ENCODE assay signal across 8 cellular contexts in the genomic region with DNA sequence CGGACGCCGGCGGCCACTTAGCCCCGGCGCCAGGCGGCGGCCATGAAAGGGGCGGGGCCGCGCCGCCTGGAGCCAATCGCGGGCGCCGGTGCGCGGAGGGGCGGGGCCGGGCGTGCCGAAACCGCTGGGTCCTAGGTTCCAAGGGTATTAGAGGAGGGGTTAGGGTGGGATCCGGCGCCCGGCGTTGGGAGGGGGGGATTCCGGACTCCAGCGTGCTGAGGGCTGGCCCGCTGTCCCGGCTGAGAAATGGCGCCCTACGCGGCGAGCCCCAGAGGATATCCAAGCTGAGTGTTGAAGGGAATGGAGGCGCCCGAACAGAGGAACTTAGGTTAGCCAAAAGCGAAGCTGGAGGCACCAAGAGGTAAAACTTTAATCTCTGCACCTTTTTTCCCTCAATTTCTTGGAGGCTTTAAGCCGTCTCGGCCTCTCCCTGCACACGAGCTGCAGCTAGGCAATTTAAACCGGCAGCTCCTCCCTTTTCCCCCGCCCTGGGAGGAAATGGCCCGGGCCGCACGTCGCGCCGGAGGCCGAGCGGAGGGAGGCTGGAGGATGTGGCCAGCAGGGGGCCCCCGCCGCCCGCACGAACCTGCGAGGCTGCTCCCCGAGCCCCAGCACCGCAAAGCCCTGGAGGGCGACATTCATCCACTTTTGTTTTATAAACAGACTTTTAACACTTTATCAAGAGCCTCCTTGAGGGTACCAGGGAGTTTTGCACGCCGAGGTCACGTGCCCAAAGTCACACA. TPM values are rescaled to one million over a fixed set of nuclear protein-coding genes. Genes with fewer than 3 reads are reported as not detected.
DNase-seq lines count a peak whose midpoint lies in the region; ATAC-seq, FAIRE-seq and TF ChIP-seq lines count a peak whose summit lies in the region.

A gene with protein sequence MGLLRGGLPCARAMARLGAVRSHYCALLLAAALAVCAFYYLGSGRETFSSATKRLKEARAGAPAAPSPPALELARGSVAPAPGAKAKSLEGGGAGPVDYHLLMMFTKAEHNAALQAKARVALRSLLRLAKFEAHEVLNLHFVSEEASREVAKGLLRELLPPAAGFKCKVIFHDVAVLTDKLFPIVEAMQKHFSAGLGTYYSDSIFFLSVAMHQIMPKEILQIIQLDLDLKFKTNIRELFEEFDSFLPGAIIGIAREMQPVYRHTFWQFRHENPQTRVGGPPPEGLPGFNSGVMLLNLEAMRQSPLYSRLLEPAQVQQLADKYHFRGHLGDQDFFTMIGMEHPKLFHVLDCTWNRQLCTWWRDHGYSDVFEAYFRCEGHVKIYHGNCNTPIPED (minus strand): TSS at position 44 of the 743 bp plus-strand sequence. CDS start 101 bp downstream, outside the sequence.

- 0% methylated on average over 14 of the region's 62 CpGs for whole genome bisulfite sequencing in HepG2 (ENCODE audit: low lambda C conversion rate)

- peak within 1 kb of the TSS; percentile 90 for H3K4me2 ChIP-seq in HepG2 (ENCODE audit: low read depth, low read length)

- no peak for TF ChIP-seq EP300 in HepG2 (IDR thresholded peaks at IDR 0.05; ENCODE audit: low read depth in 2 of 2, low read length in 2 of 2)
- 0 out of 2 replicates have a peak, but pooled peaks have one; percentile 13 for TF ChIP-seq EP300 in HepG2 (CRISPR knock-in tag; IDR thresholded peaks at IDR 0.05; ENCODE audit: borderline replicate concordance)

- in situ Hi-C loops in HepG2 (cut with HindIII; ENCODE audit: extremely low pct_ligation_motif_present, low pct_unique_long_range_greater_than_20kb) = loop anchor here (5.0 kb wide), 1 partner anchor 266 kb away; no protein-coding TSS in a partner anchor

- H3K4me1 ChIP-seq in HepG2 (ENCODE audit: insufficient read depth, low read length) = peaks cover 60% of the 10 kb centered on the region

- DNase-seq in CD14-positive monocyte (ENCODE audit: low spot score) (no peak), NCI-H526 (lab: John Stamatoyannopoulos, UW) (peak; percentile 91 to 98), HepG2 (ENCODE audit: low spot score) (peak; percentile 81)
- peak; percentile 87 for DNase-seq in activated CD4-positive, alpha-beta T cell treated with anti-CD3 and anti-CD28 coated beads, Interleukin-2, amount 50 U/mL, for 1 hour
- peak; percentile 86 to 91 for DNase-seq in stimulated activated CD4-positive, alpha-beta T cell treated with anti-CD3 and anti-CD28 coated beads, Interleukin-2, amount 100 ng/mL, for 48 hours

- H3K4me3 ChIP-seq in HepG2 (replicated peaks in 1 of 3; ENCODE audit: insufficient read depth in 1 of 3, low read depth in 2 of 3, low read length in 3 of 3) = peak within 1 kb of the TSS; percentile 89 to 92 (median 91)

- peaks cover 6 to 13% of the 10 kb centered on the region in 2 experiments; a peak in 3 of 5 replicates for H3K36me3 ChIP-seq in HepG2 (replicated peaks in 1 of 2; ENCODE audit: control insufficient read depth in 1 of 2, insufficient read depth in 2 of 2, low read length in 2 of 2)

- no peaks in the 10 kb centered on the region for H4K20me1 ChIP-seq in HepG2 (ENCODE audit: insufficient read depth, low read length)

- peak; percentile 36 for FAIRE-seq in HepG2 (lab: Jason Lieb, UNC)

- TF ChIP-seq CTCF in CD14-positive monocyte (IDR thresholded peaks at IDR 0.05) (peak; percentile 83), HepG2 (CRISPR knock-in tag; IDR thresholded peaks at IDR 0.05) (peak; percentile 96)

- H3K9ac ChIP-seq in HepG2 (ENCODE audit: insufficient read depth, low read depth, low read length) = peak within 1 kb of the TSS; percentile 82

- H3K27me3 Mint-ChIP-seq in CD14-positive monocyte (ENCODE audit: low read depth in 3 of 3) = peaks cover 0 to 5% (median 0%) of the 10 kb centered on the region in 3 donors
- H3K27me3 Mint-ChIP-seq in dendritic cell treated with granulocyte-macrophage colony-stimulating factor and Interleukin-4, amounts not matched to agents 40 ng/mL and 50 ng/mL, for 4 days = no peaks in the 10 kb centered on the region

- peak; percentile 52 to 54; a peak in 2 of 4 replicates for TF ChIP-seq POLR2A in HepG2 (IDR thresholded peaks at IDR 0.05; ENCODE audit: insufficient read depth in 1 of 2, low read depth in 2 of 2, low read length in 2 of 2)

- peaks cover 32% of the 10 kb centered on the region for H3K79me2 ChIP-seq in HepG2 (ENCODE audit: insufficient read depth, low read length)

- peaks cover 0 to 1% (median 0%) of the 10 kb centered on the region in 7 donors for H3K9me3 Mint-ChIP-seq in CD14-positive monocyte
- H3K9me3 Mint-ChIP-seq in dendritic cell treated with granulocyte-macrophage colony-stimulating factor and Interleukin-4, amounts not matched to agents 40 ng/mL and 50 ng/mL, for 4 days = no peaks in the 10 kb centered on the region

- peak within 1 kb of the TSS; percentile 50 to 90 (median 83) for H3K27ac Mint-ChIP-seq in CD14-positive monocyte
- peak within 1 kb of the TSS; percentile 81 for H3K27ac Mint-ChIP-seq in dendritic cell treated with granulocyte-macrophage colony-stimulating factor and Interleukin-4, amounts not matched to agents 40 ng/mL and 50 ng/mL, for 4 days

- H2AFZ ChIP-seq in HepG2 (ENCODE audit: low read length) = peak within 1 kb of the TSS; percentile 76

- CTCF ChIA-PET in HepG2 (lab: Yijun Ruan, JAX; ENCODE audit: low intra/inter-chr PET ratio, low total read pairs) = interaction anchor here (0.7 to 3.0 kb wide), 2 partner anchors 251 to 600 kb away, joined by 3 to 55 read pairs; a partner anchor contains a TSS

- TF ChIP-seq RAD21 in HepG2 (CRISPR knock-in tag; IDR thresholded peaks at IDR 0.05) = peak; percentile 95

- intact Hi-C loops in CD14-positive monocyte (cut with micrococcal nuclease) = loop anchor here (5.0 kb wide), 2 partner anchors 251 to 271 kb away; a partner anchor contains a TSS
- intact Hi-C loops in dendritic cell treated with granulocyte-macrophage colony-stimulating factor and Interleukin-4, amounts not matched to agents 40 ng/mL and 50 ng/mL, for 4 days (cut with micrococcal nuclease) = loop anchor here (2.0 kb wide), 1 partner anchor 252 kb away; no protein-coding TSS in a partner anchor
- intact Hi-C loops in HepG2 (cut with micrococcal nuclease; ENCODE audit: unreplicated experiment) = loop anchor here (1.0 to 5.0 kb wide), 3 partner anchors 172 to 271 kb away; a partner anchor contains a TSS

- peaks cover 20 to 25% of the 10 kb centered on the region in 2 donors for H3K36me3 Mint-ChIP-seq in CD14-positive monocyte
- peaks cover 35% of the 10 kb centered on the region for H3K36me3 Mint-ChIP-seq in dendritic cell treated with granulocyte-macrophage colony-stimulating factor and Interleukin-4, amounts not matched to agents 40 ng/mL and 50 ng/mL, for 4 days (ENCODE audit: low read depth)

- POLR2A ChIA-PET in HepG2 (lab: Yijun Ruan, JAX) = interaction anchor here (1.0 to 3.5 kb wide), 8 partner anchors 12 to 599 kb away, joined by 3 to 22 read pairs (median 6); a partner anchor contains a TSS

- peaks cover 24% of the 10 kb centered on the region for H3K4me1 Mint-ChIP-seq in CD14-positive monocyte
- H3K4me1 Mint-ChIP-seq in dendritic cell treated with granulocyte-macrophage colony-stimulating factor and Interleukin-4, amounts not matched to agents 40 ng/mL and 50 ng/mL, for 4 days (ENCODE audit: low read depth) = peaks cover 43% of the 10 kb centered on the region

- BruUV-seq in HepG2 (replicated peaks; lab: Mats Ljungman, UMichigan) = TSS peak; percentile 91

- H3K27ac ChIP-seq in HepG2 (ENCODE audit: extremely low read length, insufficient read depth, low read length) = peak within 1 kb of the TSS; percentile 85

- no peaks in the 10 kb centered on the region; a peak in 1 of 5 replicates for H3K27me3 ChIP-seq in HepG2 (ENCODE audit: control insufficient read depth in 1 of 2, insufficient read depth in 2 of 2, low read length in 2 of 2)

- ATAC-seq in GM19372 (IDR thresholded peaks at IDR 0.05; ENCODE audit: low read depth, unreplicated experiment) = peak; percentile 71
- peak; percentile 71 for ATAC-seq in HG03520 (IDR thresholded peaks at IDR 0.05; ENCODE audit: unreplicated experiment)
- peak; percentile 89 for ATAC-seq in HepG2

- H3K4me3 Mint-ChIP-seq in CD14-positive monocyte = peak within 1 kb of the TSS; percentile 84 to 93
- peak within 1 kb of the TSS; percentile 89 for H3K4me3 Mint-ChIP-seq in dendritic cell treated with granulocyte-macrophage colony-stimulating factor and Interleukin-4, amounts not matched to agents 40 ng/mL and 50 ng/mL, for 4 days

- H3K9me3 ChIP-seq in HepG2 (ENCODE audit: low read length) = no peaks in the 10 kb centered on the region

TF ChIP-seq in HepG2, 621 proteins besides CTCF, POLR2A, EP300 and RAD21 (continues in another document):
- TF ChIP-seq NFYB (CRISPR knock-in tag; IDR thresholded peaks at IDR 0.05) (peak; percentile 54), ZIK1 (CRISPR knock-in tag; IDR thresholded peaks at IDR 0.05; ENCODE audit: borderline replicate concordance, low read depth) (no peak)

RNA-seq across cellular contexts. Expression of the gene that starts here (rescaled TPM):
- 10 to 100 TPM; 11.8 to 13.5 TPM for polyA plus RNA-seq in CD14-positive monocyte
- total RNA-seq in HepG2 (2016; rRNA removed; fragmentation: Illumina TruSeq; extraction: Trizol) = 10.8 and 19.0 TPM in 2 replicates
- 4.3 and 4.5 TPM in 2 replicates for total RNA-seq in HepG2 (2016; cell fraction: cytosol; rRNA removed; fragmentation: Illumina TruSeq; extraction: Trizol; ENCODE audit: low read depth)
- total RNA-seq in HepG2 (2016; cell fraction: insoluble cytoplasmic fraction; rRNA removed; fragmentation: Illumina TruSeq; extraction: Trizol) = 10.4 and 20.3 TPM in 2 replicates
- 12.8 and 12.9 TPM in 2 replicates for total RNA-seq in HepG2 (2016; cell fraction: membrane; rRNA removed; fragmentation: Illumina TruSeq; extraction: Trizol)
- 16.1 and 20.9 TPM in 2 replicates for total RNA-seq in HepG2 (2016; cell fraction: nucleus; rRNA removed; fragmentation: Illumina TruSeq; extraction: Trizol)
- polyA plus RNA-seq in HepG2 (2011; rRNA removed) = 17.3 and 17.7 TPM in 2 replicates
- polyA plus RNA-seq in HepG2 (2011; cell fraction: cytosol; rRNA removed) = 15.9 and 19.5 TPM in 2 replicates
- 18.3 and 18.9 TPM in 2 replicates for polyA plus RNA-seq in HepG2 (2011; cell fraction: nucleus; rRNA removed)
- 10.5 and 13.0 TPM in 2 replicates for polyA plus RNA-seq in HepG2 (2012)
- polyA plus RNA-seq in HepG2 (2016; cell fraction: cytosol; fragmentation: Illumina TruSeq; extraction: Trizol; ENCODE audit: low read depth) = 4.4 and 5.4 TPM in 2 replicates
- polyA plus RNA-seq in HepG2 (2016; cell fraction: insoluble cytoplasmic fraction; fragmentation: Illumina TruSeq; extraction: Trizol; ENCODE audit: low read depth) = 14.3 TPM in 2 replicates
- 11.9 and 12.4 TPM in 2 replicates for polyA plus RNA-seq in HepG2 (2016; cell fraction: membrane; fragmentation: Illumina TruSeq; extraction: Trizol; ENCODE audit: low read depth)
- 33.9 and 35.1 TPM in 2 replicates for polyA plus RNA-seq in HepG2 (2016; cell fraction: nucleus; fragmentation: Illumina TruSeq; extraction: Trizol; ENCODE audit: insufficient read depth, low read depth)
- 33.1 and 37.8 TPM in 2 replicates for polyA minus RNA-seq in HepG2 (2011; rRNA and poly(A)+ RNA removed; ENCODE audit: low replicate concordance)
- polyA minus RNA-seq in HepG2 (2011; cell fraction: cytosol; rRNA and poly(A)+ RNA removed) = 15.1 and 17.0 TPM in 2 replicates
- polyA minus RNA-seq in HepG2 (2011; cell fraction: nucleus; rRNA and poly(A)+ RNA removed) = 11.8 and 13.2 TPM in 2 replicates
